In genomic region chr11:60880635-60881282, GRCh38 we compare ENCODE assay signal across 1 cellular context.
TF ChIP-seq lines count a peak whose summit lies in the region.

No MANE protein-coding gene starts in this region.

TF ChIP-seq in HepG2, 621 proteins besides CTCF, POLR2A, EP300 and RAD21 (continued from another document and continues in another):
- TF ChIP-seq ZNF580 (CRISPR knock-in tag; IDR thresholded peaks at IDR 0.05; ENCODE audit: borderline replicate concordance, low read depth) (peak; percentile 93; the same call in 1 of the 2 replicates), MLLT10 (CRISPR knock-in tag; IDR thresholded peaks at IDR 0.05) (no peak), RNF219 (CRISPR knock-in tag; IDR thresholded peaks at IDR 0.05) (no peak), ZNF598 (CRISPR knock-in tag; IDR thresholded peaks at IDR 0.05; ENCODE audit: borderline replicate concordance) (no peak), PHF8 (CRISPR knock-in tag; IDR thresholded peaks at IDR 0.05) (0 out of 2 replicates have a peak, but pooled peaks have one; percentile 36), SMYD3 (CRISPR knock-in tag; IDR thresholded peaks at IDR 0.05) (peak; percentile 95), GPBP1L1 (CRISPR knock-in tag; IDR thresholded peaks at IDR 0.05) (no peak), ZBTB14 (CRISPR knock-in tag; IDR thresholded peaks at IDR 0.05) (no peak), NR2F1 (CRISPR knock-in tag; IDR thresholded peaks at IDR 0.05) (peak; percentile 96 to 98), ZNF282 (IDR thresholded peaks at IDR 0.05; ENCODE audit: partially characterized antibody) (no peak), SP140L (CRISPR knock-in tag; IDR thresholded peaks at IDR 0.05; ENCODE audit: borderline replicate concordance) (0 out of 2 replicates have a peak, but pooled peaks have one; percentile 42), NR3C1 (CRISPR knock-in tag; IDR thresholded peaks at IDR 0.05) (no peak), RCOR2 (CRISPR knock-in tag; IDR thresholded peaks at IDR 0.05) (peak; percentile 97), ZFP1 (CRISPR knock-in tag; IDR thresholded peaks at IDR 0.05) (peak; percentile 90), HOMEZ (CRISPR knock-in tag; IDR thresholded peaks at IDR 0.05; ENCODE audit: low read depth) (peak; percentile 84; the same call in 1 of the 2 replicates), ZNF503 (CRISPR knock-in tag; IDR thresholded peaks at IDR 0.05) (peak; percentile 98), RELA (CRISPR knock-in tag; IDR thresholded peaks at IDR 0.05) (peak; percentile 42; the same call in 1 of the 2 replicates), IRX3 (CRISPR knock-in tag; IDR thresholded peaks at IDR 0.05; ENCODE audit: borderline replicate concordance, low read depth) (no peak), CREBL2 (CRISPR knock-in tag; IDR thresholded peaks at IDR 0.05; ENCODE audit: borderline replicate concordance) (no peak), ZNF138 (CRISPR knock-in tag; IDR thresholded peaks at IDR 0.05; ENCODE audit: low read depth) (no peak), ZNF678 (CRISPR knock-in tag; IDR thresholded peaks at IDR 0.05) (no peak), ZNF263 (CRISPR knock-in tag; IDR thresholded peaks at IDR 0.05) (peak; percentile 61; the same call in 1 of the 2 replicates), ZNF558 (CRISPR knock-in tag; IDR thresholded peaks at IDR 0.05; ENCODE audit: borderline replicate concordance) (no peak), ZNF281 (CRISPR knock-in tag; IDR thresholded peaks at IDR 0.05; ENCODE audit: borderline replicate concordance) (peak; percentile 77; the same call in 1 of the 2 replicates), GTF3A (CRISPR knock-in tag; conservative IDR thresholded peaks at IDR 0.05) (no peak), ZFAT (CRISPR knock-in tag; conservative IDR thresholded peaks at IDR 0.05) (no peak), ATF4 (CRISPR knock-in tag; IDR thresholded peaks at IDR 0.05) (peak in 1 of 2 experiments; percentile 80; a peak in 2 of 4 replicates), STAT5B (CRISPR knock-in tag; IDR thresholded peaks at IDR 0.05) (peak; percentile 65; the same call in 1 of the 2 replicates), SNAI1 (CRISPR knock-in tag; IDR thresholded peaks at IDR 0.05; ENCODE audit: borderline replicate concordance) (no peak), NR0B2 (CRISPR knock-in tag; IDR thresholded peaks at IDR 0.05) (no peak), AFF4 (CRISPR knock-in tag; IDR thresholded peaks at IDR 0.05) (no peak), HNRNPL (IDR thresholded peaks at IDR 0.05; ENCODE audit: low read depth, low read length) (no peak), NR2F2 (IDR thresholded peaks at IDR 0.05; ENCODE audit: borderline replicate concordance, low read depth) (peak; percentile 99), CENPX (CRISPR knock-in tag; IDR thresholded peaks at IDR 0.05) (no peak), CEBPB (IDR thresholded peaks at IDR 0.05; ENCODE audit: borderline replicate concordance, low read depth, low read length) (no peak), ZNF768 (CRISPR knock-in tag; IDR thresholded peaks at IDR 0.05) (no peak), SRSF4 (IDR thresholded peaks at IDR 0.05; ENCODE audit: low read depth, low read length, poor library complexity, severe bottlenecking) (no peak), PBX3 (CRISPR knock-in tag; IDR thresholded peaks at IDR 0.05; ENCODE audit: borderline replicate concordance) (no peak), ZNF639 (CRISPR knock-in tag; conservative IDR thresholded peaks at IDR 0.05) (peak; percentile 78), GABPB1 (CRISPR knock-in tag; IDR thresholded peaks at IDR 0.05) (peak; percentile 51), ARNT (IDR thresholded peaks at IDR 0.05) (no peak), NFATC3 (CRISPR knock-in tag; IDR thresholded peaks at IDR 0.05) (no peak), MTF1 (CRISPR knock-in tag; IDR thresholded peaks at IDR 0.05) (no peak)
